In genomic region chr9:95365766-95366165, GRCh38 we compare ENCODE assay signal across 18 cellular contexts. TPM values are rescaled to one million over a fixed set of nuclear protein-coding genes. Genes with fewer than 3 reads are reported as not detected.
A peak's percentile ranks its signal among the peaks of the same experiment; 100 is the strongest.
DNase-seq lines count a peak whose midpoint lies in the region; ATAC-seq, FAIRE-seq and TF ChIP-seq lines count a peak whose summit lies in the region.
"Had no signal": no experiment of that assay in that cellular context is flagged by ENCODE, and none has a peak within 500 bp of the region (broad histone marks: within the 10 kb centered on the region; RNA-seq: fewer than 3 reads in every experiment).

No MANE protein-coding gene starts in this region.

- H4K91ac ChIP-seq in neuronal stem cell (ENCODE audit: low read depth, low read length, poor library complexity), result no peak overlapping the region

- in situ Hi-C loops in K562 (cut with MboI) (no loop called here), GM13976 (cut with MboI; ENCODE audit: low sequenced_read_pairs, unreplicated experiment) (no loop called here)

- no peak overlapping the region for H2BK120ac ChIP-seq in neuronal stem cell (ENCODE audit: low read depth, low read length)

- no peak overlapping the region for H3K4me3 Mint-ChIP-seq in immature natural killer cell
- H3K4me3 Mint-ChIP-seq: HFFc6 had no signal

- no peak overlapping the region for H2BK5ac ChIP-seq in neuronal stem cell (ENCODE audit: low read length)

- H2AK5ac ChIP-seq in neuronal stem cell (ENCODE audit: low read depth, low read length), result no peak overlapping the region

- H3K27ac Mint-ChIP-seq in immature natural killer cell, result no peak overlapping the region
- H3K27ac Mint-ChIP-seq: CD4-positive, alpha-beta memory T cell; HFFc6 had no signal

- H3K23ac ChIP-seq in neuronal stem cell (ENCODE audit: low read depth, low read length, poor library complexity), result no peak overlapping the region

- intact Hi-C loops in K562 (cut with micrococcal nuclease), result no loop called here

- POLR2A ChIA-PET in HEK293T (lab: Yijun Ruan, JAX) (no interaction called here), K562 (lab: Yijun Ruan, JAX) (no interaction called here)

- no peak overlapping the region for H3K27ac ChIP-seq in K562 (ENCODE audit: extremely low read depth, low read depth, low read length)
- no peak overlapping the region for H3K27ac ChIP-seq in neuronal stem cell (replicated peaks; ENCODE audit: low read length)
- H3K27ac ChIP-seq: GM23248 had no signal

- H3K9me3 ChIP-seq in K562 (replicated peaks; ENCODE audit: control insufficient read depth, insufficient read depth, low read depth, low read length) (no peaks in the 10 kb centered on the region), neuronal stem cell (replicated peaks in 1 of 2; ENCODE audit: control insufficient read depth in 2 of 2, insufficient read depth in 1 of 2, low read depth in 1 of 2, low read length in 2 of 2) (peaks cover 0 to 2% of the 10 kb centered on the region in 2 donors)

- 0 out of 5 replicates have a peak, but pooled peaks cover 0 to 3% of the 10 kb centered on the region in 2 experiments for H3K4me1 ChIP-seq in K562 (replicated peaks in 1 of 2; ENCODE audit: control insufficient read depth in 2 of 2, insufficient read depth in 2 of 2, low read length in 2 of 2)
- peaks cover 8 to 13% of the 10 kb centered on the region in 2 donors for H3K4me1 ChIP-seq in neuronal stem cell (ENCODE audit: control insufficient read depth in 2 of 2, insufficient read depth in 1 of 2, low read depth in 1 of 2, low read length in 2 of 2)

- TF ChIP-seq POLR2A in K562 (conservative IDR thresholded peaks at IDR 0.05), result no peak

- no peak overlapping the region for H3K18ac ChIP-seq in neuronal stem cell (ENCODE audit: low read length)

- H3K36me3 ChIP-seq in K562 (ENCODE audit: control insufficient read depth, insufficient read depth, low read length), result no peaks in the 10 kb centered on the region
- no peaks in the 10 kb centered on the region for H3K36me3 ChIP-seq in neuronal stem cell (replicated peaks in 1 of 2; ENCODE audit: control insufficient read depth in 2 of 2, insufficient read depth in 2 of 2, low read length in 2 of 2)

- no peak for FAIRE-seq in K562 (lab: Jason Lieb, UNC)
- FAIRE-seq: GM12892, GM19239, H54 had no signal

- no peak overlapping the region for H3K9ac ChIP-seq in K562 (ENCODE audit: insufficient read depth in 1 of 2, low read depth in 2 of 2, low read length in 2 of 2)
- no peak overlapping the region for H3K9ac ChIP-seq in neuronal stem cell (ENCODE audit: low read depth, low read length, poor library complexity)
- H3K9ac ChIP-seq: GM23248 had no signal

- H3K9me1 ChIP-seq in K562 (ENCODE audit: control insufficient read depth, insufficient read depth, low read length), result no peaks in the 10 kb centered on the region

- TF ChIP-seq RAD21 in K562 (CRISPR knock-in tag; conservative IDR thresholded peaks at IDR 0.05 in 1 of 2, IDR thresholded peaks at IDR 0.05 in 1 of 2), result no peak

- CTCF ChIA-PET in HEK293T (lab: Yijun Ruan, JAX) (no interaction called here), K562 (lab: Yijun Ruan, JAX; ENCODE audit: low intra/inter-chr PET ratio) (no interaction called here)

- H4K20me1 ChIP-seq in K562 (replicated peaks; ENCODE audit: control insufficient read depth, insufficient read depth, low read length), result no peaks in the 10 kb centered on the region

- H3K36me3 Mint-ChIP-seq in immature natural killer cell, result peaks cover 0 to 3% (median 0%) of the 10 kb centered on the region in 3 donors
- H3K36me3 Mint-ChIP-seq: CD4-positive, alpha-beta memory T cell had no signal

- H3K4ac ChIP-seq in neuronal stem cell (ENCODE audit: low read length), result no peak overlapping the region

- no peak overlapping the region for H2BK15ac ChIP-seq in neuronal stem cell (ENCODE audit: low read length)

- H3K4me2 ChIP-seq in K562 (ENCODE audit: insufficient read depth, low read length) (no peak overlapping the region), neuronal stem cell (ENCODE audit: insufficient read depth, low read length, poor library complexity, severe bottlenecking) (no peak overlapping the region)

- BruUV-seq in K562 (replicated peaks; lab: Mats Ljungman, UMichigan), result no TSS peak

- H3K27me3 ChIP-seq in K562 (ENCODE audit: control insufficient read depth in 2 of 2, insufficient read depth in 2 of 2, low read length in 2 of 2) (peaks cover 45 to 49% of the 10 kb centered on the region in 2 experiments; a peak in 4 of 5 replicates), neuronal stem cell (ENCODE audit: control insufficient read depth in 3 of 3, insufficient read depth in 3 of 3, low read depth in 1 of 3, low read length in 3 of 3) (no peaks in the 10 kb centered on the region)

- peaks cover 6 to 18% (median 14%) of the 10 kb centered on the region in 3 donors for H3K27me3 Mint-ChIP-seq in immature natural killer cell (ENCODE audit: low read depth in 3 of 3)

- no peaks in the 10 kb centered on the region for H3K9me3 Mint-ChIP-seq in immature natural killer cell
- H3K9me3 Mint-ChIP-seq: HFFc6 had no signal

- H3K4me1 Mint-ChIP-seq in immature natural killer cell, result no peaks in the 10 kb centered on the region
- H3K4me1 Mint-ChIP-seq: CD4-positive, alpha-beta memory T cell had no signal

- WGBS in K562 (ENCODE audit: insufficient coverage, low coverage, missing lambda C conversion rate), result 4% methylated on average over 4 of the region's 4 CpGs
- no CpG with 5 or more reads among the region's 4 CpGs for WGBS in neuronal stem cell (ENCODE audit: extremely low coverage in 2 of 2, insufficient read length in 2 of 2, insufficient replicate concordance in 1 of 2), 2 donors

- no peak overlapping the region for H3K14ac ChIP-seq in neuronal stem cell (ENCODE audit: low read length)

- no peak overlapping the region for H4K8ac ChIP-seq in neuronal stem cell (ENCODE audit: low read depth, low read length)

- TF ChIP-seq EP300 in K562 (IDR thresholded peaks at IDR 0.05; ENCODE audit: low read length), result no peak

- TF ChIP-seq CTCF in K562 (IDR thresholded peaks at IDR 0.05 in 2 of 3, conservative IDR thresholded peaks at IDR 0.05 in 1 of 3; ENCODE audit: insufficient read depth in 2 of 3, low read depth in 1 of 3, low read length in 3 of 3) (no peak), GM13976 (IDR thresholded peaks at IDR 0.05; ENCODE audit: borderline replicate concordance, control extremely low read depth, extremely low read depth, insufficient read depth, missing control alignments) (no peak)

- no peaks in the 10 kb centered on the region for H3K79me1 ChIP-seq in neuronal stem cell (ENCODE audit: low read depth, low read length)

- H2AFZ ChIP-seq in K562 (ENCODE audit: low read depth, low read length), result no peak overlapping the region
- peak overlapping the region; percentile 25 for H2AFZ ChIP-seq in neuronal stem cell (ENCODE audit: low read length)
- H2AFZ ChIP-seq: GM23248 had no signal

- no peaks in the 10 kb centered on the region for H3K79me2 ChIP-seq in K562 (ENCODE audit: control insufficient read depth, insufficient read depth, low read length)

- no peak overlapping the region for H2BK12ac ChIP-seq in neuronal stem cell (ENCODE audit: low read length)

- DNase-seq in HEK293T (ENCODE audit: extremely low spot score) (no peak), K562 (ENCODE audit: extremely low read depth in 1 of 4, low spot score in 3 of 4) (no peak), neuronal stem cell (ENCODE audit: low spot score) (no peak), GM13976 (ENCODE audit: low spot score) (no peak), immature natural killer cell (no peak)
- DNase-seq: C1 segment of cervical spinal cord; Calu3; CD4-positive, alpha-beta memory T cell; COR-L47; DMS153; DND-41; GM23248; HCEC 1CT; HFFc6 had no signal

- ATAC-seq in K562 (no peak), HG02798 (IDR thresholded peaks at IDR 0.05; ENCODE audit: poor library complexity, unreplicated experiment) (no peak)

- H3K4me3 ChIP-seq in K562 (no peak overlapping the region), neuronal stem cell (ENCODE audit: low read length in 2 of 2) (no peak overlapping the region)
- H3K4me3 ChIP-seq: GM23248 had no signal

TF ChIP-seq in HEK293T, 16 proteins besides CTCF, POLR2A, EP300 and RAD21:
- TF ChIP-seq L3MBTL2 (conservative IDR thresholded peaks at IDR 0.05) (peak; percentile 65), HDGF (IDR thresholded peaks at IDR 0.05; ENCODE audit: borderline replicate concordance) (no peak), FOXK2 (IDR thresholded peaks at IDR 0.05) (no peak), BHLHE40 (IDR thresholded peaks at IDR 0.05; ENCODE audit: borderline replicate concordance) (no peak)

TF ChIP-seq in K562, 482 proteins besides CTCF, POLR2A, EP300 and RAD21 (continues in another document):
- TF ChIP-seq E2F6 (IDR thresholded peaks at IDR 0.05; ENCODE audit: borderline replicate concordance in 1 of 2, extremely low read depth in 1 of 2, insufficient read depth in 1 of 2, insufficient read length in 1 of 2, low read depth in 1 of 2, low read length in 1 of 2, poor library complexity in 1 of 2, severe bottlenecking in 1 of 2) (peak in 1 of 2 experiments; percentile 79), BMI1 (IDR thresholded peaks at IDR 0.05; ENCODE audit: low read length) (no peak), MEF2A (IDR thresholded peaks at IDR 0.05; ENCODE audit: control insufficient read depth, low read depth, low read length) (no peak)

RNA-seq across cellular contexts. Expression of gene FANCC, which starts 48.3 kb away (rescaled TPM):
- 51.4 and 103 TPM in 2 replicates for total RNA-seq in K562 (2011; cell fraction: chromatin; rRNA removed; ENCODE audit: low replicate concordance)
- total RNA-seq in K562 (2011; cell fraction: nucleolus; rRNA removed), result 20.2 and 31.6 TPM in 2 replicates
- 37.0 and 50.2 TPM in 2 replicates for total RNA-seq in K562 (2011; cell fraction: nucleoplasm; rRNA removed)
- total RNA-seq in K562 (2014; rRNA removed), result 9.1 and 10.2 TPM in 2 replicates
- 14.4 and 16.0 TPM in 2 replicates for total RNA-seq in K562 (2014; rRNA removed; fragmentation: Illumina TruSeq; extraction: Trizol)
- total RNA-seq in K562 (2015; rRNA removed; fragmentation: Illumina TruSeq; extraction: Trizol), result 11.8 and 14.2 TPM in 2 replicates
- 14.1 and 16.8 TPM in 2 replicates for total RNA-seq in K562 (2021)
- polyA plus RNA-seq in K562 (2011; rRNA removed), result 14.1 and 18.4 TPM in 2 replicates
- polyA plus RNA-seq in K562 (2011; cell fraction: cytosol; rRNA removed), result 10.5 and 10.6 TPM in 2 replicates
- 11.8 and 13.1 TPM in 2 replicates for polyA plus RNA-seq in K562 (2011; cell fraction: nucleus; rRNA removed)
- polyA plus RNA-seq in K562 (2012), result 9.6 and 15.5 TPM in 2 replicates
- 12.6 and 14.3 TPM in 2 replicates for polyA plus RNA-seq in K562 (2014; fragmentation: Illumina TruSeq; extraction: Trizol)
- 1 to 10 TPM; 4.6 to 5.7 TPM for polyA plus RNA-seq in K562 (2014; fragmentation: Nextera tagmentation; extraction: Ambion mirVana)
- polyA plus RNA-seq in K562 (2014; rRNA removed), result 10.7 and 11.3 TPM in 2 replicates
- polyA minus RNA-seq in K562 (2011; rRNA and poly(A)+ RNA removed), result 16.2 and 17.9 TPM in 2 replicates
- 8.0 and 8.4 TPM in 2 replicates for polyA minus RNA-seq in K562 (2011; cell fraction: cytosol; rRNA and poly(A)+ RNA removed)
- 26.7 and 50.5 TPM in 2 replicates for polyA minus RNA-seq in K562 (2011; cell fraction: nucleus; rRNA and poly(A)+ RNA removed)
- polyA plus RNA-seq in neuronal stem cell (2013, experiment 1 of 2), result 7.2 TPM
- 7.0 TPM for polyA plus RNA-seq in neuronal stem cell (2013, experiment 2 of 2)
- polyA plus RNA-seq in immature natural killer cell, result 1 to 10 TPM; 2.4 to 3.4 (median 3.3) TPM
